In the genomic region with DNA sequence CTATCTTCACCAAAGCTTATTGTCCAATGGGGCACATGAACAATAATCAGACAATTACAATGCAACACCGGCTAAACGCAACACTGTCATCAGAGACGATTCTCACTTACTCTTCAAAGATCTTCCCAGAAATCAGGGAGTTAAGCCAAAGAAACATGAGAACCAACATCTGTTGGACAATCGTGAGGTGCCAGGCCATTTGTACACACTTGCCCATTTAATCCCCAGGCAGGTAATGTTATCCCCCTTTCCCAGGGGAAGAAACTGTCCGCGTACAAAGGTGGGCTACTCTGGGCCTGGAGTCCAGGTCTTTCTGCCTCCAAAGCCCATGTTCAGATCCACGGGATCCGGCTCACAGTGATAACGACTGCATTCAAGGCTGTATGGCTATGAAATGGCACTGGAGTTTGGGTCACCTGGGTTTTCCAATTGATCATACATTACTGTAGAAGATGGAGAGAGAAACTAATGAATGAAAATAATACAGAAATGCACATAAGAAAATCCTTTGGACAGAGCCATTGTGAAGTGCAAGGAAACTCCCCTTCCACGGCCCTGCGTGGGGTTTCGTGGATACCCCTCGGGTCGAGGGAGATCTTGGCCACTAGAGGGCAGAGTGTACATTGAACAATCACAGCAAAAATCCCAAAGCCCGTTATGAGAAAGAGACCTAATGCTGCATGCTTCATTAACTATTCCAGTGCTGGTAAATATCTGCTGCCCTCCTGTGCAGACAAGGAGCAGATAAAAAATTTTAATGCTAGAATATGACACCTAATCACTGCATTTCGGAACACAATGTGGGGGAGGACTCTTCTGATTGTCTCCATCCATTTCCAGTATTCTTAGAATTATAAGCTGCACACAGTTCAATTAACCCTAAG, we compare ENCODE assay signal across 1 cellular context.
A peak's percentile ranks its signal among the peaks of the same experiment; 100 is the strongest.
TF ChIP-seq lines count a peak whose summit lies in the region.

No MANE protein-coding gene starts in this region.

TF ChIP-seq in HepG2, 621 proteins besides CTCF, POLR2A, EP300 and RAD21 (continued from another document and continues in another):
- TF ChIP-seq ZNF609 (CRISPR knock-in tag; IDR thresholded peaks at IDR 0.05; ENCODE audit: borderline replicate concordance) (no peak), ZBTB43 (CRISPR knock-in tag; conservative IDR thresholded peaks at IDR 0.05) (no peak), DR1 (CRISPR knock-in tag; IDR thresholded peaks at IDR 0.05) (no peak), STAG1 (CRISPR knock-in tag; IDR thresholded peaks at IDR 0.05) (peak; percentile 96), ZNF883 (CRISPR knock-in tag; IDR thresholded peaks at IDR 0.05; ENCODE audit: not compliant biosample characterization) (no peak), SUZ12 (IDR thresholded peaks at IDR 0.05; ENCODE audit: low read depth, low read length) (no peak), ZNF788 (CRISPR knock-in tag; IDR thresholded peaks at IDR 0.05; ENCODE audit: borderline replicate concordance) (peak; percentile 40; the same call in 1 of the 2 replicates), FOSL2 (CRISPR knock-in tag; IDR thresholded peaks at IDR 0.05) (peak; percentile 38; the same call in 1 of the 2 replicates), GATA4 (IDR thresholded peaks at IDR 0.05; ENCODE audit: borderline replicate concordance, low read depth) (no peak), SCMH1 (CRISPR knock-in tag; IDR thresholded peaks at IDR 0.05; ENCODE audit: borderline replicate concordance) (no peak), LCORL (IDR thresholded peaks at IDR 0.05) (no peak), LCORL (CRISPR knock-in tag; IDR thresholded peaks at IDR 0.05) (peak; percentile 60; the same call in 1 of the 2 replicates), PLRG1 (conservative IDR thresholded peaks at IDR 0.05) (no peak), ZNF136 (CRISPR knock-in tag; IDR thresholded peaks at IDR 0.05; ENCODE audit: low read depth) (no peak), ZNF674 (CRISPR knock-in tag; IDR thresholded peaks at IDR 0.05; ENCODE audit: low read depth) (no peak), SMAD9 (CRISPR knock-in tag; IDR thresholded peaks at IDR 0.05) (no peak), AHR (CRISPR knock-in tag; IDR thresholded peaks at IDR 0.05) (no peak), ZNF143 (CRISPR knock-in tag; IDR thresholded peaks at IDR 0.05) (no peak), JUNB (CRISPR knock-in tag; IDR thresholded peaks at IDR 0.05; ENCODE audit: borderline replicate concordance) (no peak), ZNF672 (CRISPR knock-in tag; IDR thresholded peaks at IDR 0.05) (no peak), ZNF430 (CRISPR knock-in tag; IDR thresholded peaks at IDR 0.05) (no peak), CENPT (CRISPR knock-in tag; IDR thresholded peaks at IDR 0.05; ENCODE audit: low read depth) (no peak), POLR2AphosphoS5 (IDR thresholded peaks at IDR 0.05; ENCODE audit: low read depth, low read length) (no peak), SIX4 (CRISPR knock-in tag; IDR thresholded peaks at IDR 0.05) (no peak)
- TF ChIP-seq, protein P1, sequence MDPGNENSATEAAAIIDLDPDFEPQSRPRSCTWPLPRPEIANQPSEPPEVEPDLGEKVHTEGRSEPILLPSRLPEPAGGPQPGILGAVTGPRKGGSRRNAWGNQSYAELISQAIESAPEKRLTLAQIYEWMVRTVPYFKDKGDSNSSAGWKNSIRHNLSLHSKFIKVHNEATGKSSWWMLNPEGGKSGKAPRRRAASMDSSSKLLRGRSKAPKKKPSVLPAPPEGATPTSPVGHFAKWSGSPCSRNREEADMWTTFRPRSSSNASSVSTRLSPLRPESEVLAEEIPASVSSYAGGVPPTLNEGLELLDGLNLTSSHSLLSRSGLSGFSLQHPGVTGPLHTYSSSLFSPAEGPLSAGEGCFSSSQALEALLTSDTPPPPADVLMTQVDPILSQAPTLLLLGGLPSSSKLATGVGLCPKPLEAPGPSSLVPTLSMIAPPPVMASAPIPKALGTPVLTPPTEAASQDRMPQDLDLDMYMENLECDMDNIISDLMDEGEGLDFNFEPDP (CRISPR knock-in tag; conservative IDR thresholded peaks at IDR 0.05), result 0 out of 2 replicates have a peak, but pooled peaks have one; percentile 87
- TF ChIP-seq, protein P2, sequence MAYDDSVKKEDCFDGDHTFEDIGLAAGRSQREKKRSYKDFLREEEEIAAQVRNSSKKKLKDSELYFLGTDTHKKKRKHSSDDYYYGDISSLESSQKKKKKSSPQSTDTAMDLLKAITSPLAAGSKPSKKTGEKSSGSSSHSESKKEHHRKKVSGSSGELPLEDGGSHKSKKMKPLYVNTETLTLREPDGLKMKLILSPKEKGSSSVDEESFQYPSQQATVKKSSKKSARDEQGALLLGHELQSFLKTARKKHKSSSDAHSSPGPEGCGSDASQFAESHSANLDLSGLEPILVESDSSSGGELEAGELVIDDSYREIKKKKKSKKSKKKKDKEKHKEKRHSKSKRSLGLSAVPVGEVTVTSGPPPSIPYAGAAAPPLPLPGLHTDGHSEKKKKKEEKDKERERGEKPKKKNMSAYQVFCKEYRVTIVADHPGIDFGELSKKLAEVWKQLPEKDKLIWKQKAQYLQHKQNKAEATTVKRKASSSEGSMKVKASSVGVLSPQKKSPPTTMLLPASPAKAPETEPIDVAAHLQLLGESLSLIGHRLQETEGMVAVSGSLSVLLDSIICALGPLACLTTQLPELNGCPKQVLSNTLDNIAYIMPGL (CRISPR knock-in tag; IDR thresholded peaks at IDR 0.05; ENCODE audit: borderline replicate concordance in 1 of 2, low read depth in 1 of 2), result peak; percentile 52 to 55; a peak in 2 of 4 replicates
- TF ChIP-seq, protein P3, sequence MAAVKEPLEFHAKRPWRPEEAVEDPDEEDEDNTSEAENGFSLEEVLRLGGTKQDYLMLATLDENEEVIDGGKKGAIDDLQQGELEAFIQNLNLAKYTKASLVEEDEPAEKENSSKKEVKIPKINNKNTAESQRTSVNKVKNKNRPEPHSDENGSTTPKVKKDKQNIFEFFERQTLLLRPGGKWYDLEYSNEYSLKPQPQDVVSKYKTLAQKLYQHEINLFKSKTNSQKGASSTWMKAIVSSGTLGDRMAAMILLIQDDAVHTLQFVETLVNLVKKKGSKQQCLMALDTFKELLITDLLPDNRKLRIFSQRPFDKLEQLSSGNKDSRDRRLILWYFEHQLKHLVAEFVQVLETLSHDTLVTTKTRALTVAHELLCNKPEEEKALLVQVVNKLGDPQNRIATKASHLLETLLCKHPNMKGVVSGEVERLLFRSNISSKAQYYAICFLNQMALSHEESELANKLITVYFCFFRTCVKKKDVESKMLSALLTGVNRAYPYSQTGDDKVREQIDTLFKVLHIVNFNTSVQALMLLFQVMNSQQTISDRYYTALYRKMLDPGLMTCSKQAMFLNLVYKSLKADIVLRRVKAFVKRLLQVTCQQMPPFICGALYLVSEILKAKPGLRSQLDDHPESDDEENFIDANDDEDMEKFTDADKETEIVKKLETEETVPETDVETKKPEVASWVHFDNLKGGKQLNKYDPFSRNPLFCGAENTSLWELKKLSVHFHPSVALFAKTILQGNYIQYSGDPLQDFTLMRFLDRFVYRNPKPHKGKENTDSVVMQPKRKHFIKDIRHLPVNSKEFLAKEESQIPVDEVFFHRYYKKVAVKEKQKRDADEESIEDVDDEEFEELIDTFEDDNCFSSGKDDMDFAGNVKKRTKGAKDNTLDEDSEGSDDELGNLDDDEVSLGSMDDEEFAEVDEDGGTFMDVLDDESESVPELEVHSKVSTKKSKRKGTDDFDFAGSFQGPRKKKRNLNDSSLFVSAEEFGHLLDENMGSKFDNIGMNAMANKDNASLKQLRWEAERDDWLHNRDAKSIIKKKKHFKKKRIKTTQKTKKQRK (IDR thresholded peaks at IDR 0.05; ENCODE audit: low read length), result no peak
- TF ChIP-seq, protein P4, sequence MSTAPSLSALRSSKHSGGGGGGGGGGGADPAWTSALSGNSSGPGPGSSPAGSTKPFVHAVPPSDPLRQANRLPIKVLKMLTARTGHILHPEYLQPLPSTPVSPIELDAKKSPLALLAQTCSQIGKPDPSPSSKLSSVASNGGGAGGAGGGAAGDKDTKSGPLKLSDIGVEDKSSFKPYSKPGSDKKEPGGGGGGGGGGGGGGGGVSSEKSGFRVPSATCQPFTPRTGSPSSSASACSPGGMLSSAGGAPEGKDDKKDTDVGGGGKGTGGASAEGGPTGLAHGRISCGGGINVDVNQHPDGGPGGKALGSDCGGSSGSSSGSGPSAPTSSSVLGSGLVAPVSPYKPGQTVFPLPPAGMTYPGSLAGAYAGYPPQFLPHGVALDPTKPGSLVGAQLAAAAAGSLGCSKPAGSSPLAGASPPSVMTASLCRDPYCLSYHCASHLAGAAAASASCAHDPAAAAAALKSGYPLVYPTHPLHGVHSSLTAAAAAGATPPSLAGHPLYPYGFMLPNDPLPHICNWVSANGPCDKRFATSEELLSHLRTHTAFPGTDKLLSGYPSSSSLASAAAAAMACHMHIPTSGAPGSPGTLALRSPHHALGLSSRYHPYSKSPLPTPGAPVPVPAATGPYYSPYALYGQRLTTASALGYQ (CRISPR knock-in tag; IDR thresholded peaks at IDR 0.05), result no peak
- TF ChIP-seq, protein P5, sequence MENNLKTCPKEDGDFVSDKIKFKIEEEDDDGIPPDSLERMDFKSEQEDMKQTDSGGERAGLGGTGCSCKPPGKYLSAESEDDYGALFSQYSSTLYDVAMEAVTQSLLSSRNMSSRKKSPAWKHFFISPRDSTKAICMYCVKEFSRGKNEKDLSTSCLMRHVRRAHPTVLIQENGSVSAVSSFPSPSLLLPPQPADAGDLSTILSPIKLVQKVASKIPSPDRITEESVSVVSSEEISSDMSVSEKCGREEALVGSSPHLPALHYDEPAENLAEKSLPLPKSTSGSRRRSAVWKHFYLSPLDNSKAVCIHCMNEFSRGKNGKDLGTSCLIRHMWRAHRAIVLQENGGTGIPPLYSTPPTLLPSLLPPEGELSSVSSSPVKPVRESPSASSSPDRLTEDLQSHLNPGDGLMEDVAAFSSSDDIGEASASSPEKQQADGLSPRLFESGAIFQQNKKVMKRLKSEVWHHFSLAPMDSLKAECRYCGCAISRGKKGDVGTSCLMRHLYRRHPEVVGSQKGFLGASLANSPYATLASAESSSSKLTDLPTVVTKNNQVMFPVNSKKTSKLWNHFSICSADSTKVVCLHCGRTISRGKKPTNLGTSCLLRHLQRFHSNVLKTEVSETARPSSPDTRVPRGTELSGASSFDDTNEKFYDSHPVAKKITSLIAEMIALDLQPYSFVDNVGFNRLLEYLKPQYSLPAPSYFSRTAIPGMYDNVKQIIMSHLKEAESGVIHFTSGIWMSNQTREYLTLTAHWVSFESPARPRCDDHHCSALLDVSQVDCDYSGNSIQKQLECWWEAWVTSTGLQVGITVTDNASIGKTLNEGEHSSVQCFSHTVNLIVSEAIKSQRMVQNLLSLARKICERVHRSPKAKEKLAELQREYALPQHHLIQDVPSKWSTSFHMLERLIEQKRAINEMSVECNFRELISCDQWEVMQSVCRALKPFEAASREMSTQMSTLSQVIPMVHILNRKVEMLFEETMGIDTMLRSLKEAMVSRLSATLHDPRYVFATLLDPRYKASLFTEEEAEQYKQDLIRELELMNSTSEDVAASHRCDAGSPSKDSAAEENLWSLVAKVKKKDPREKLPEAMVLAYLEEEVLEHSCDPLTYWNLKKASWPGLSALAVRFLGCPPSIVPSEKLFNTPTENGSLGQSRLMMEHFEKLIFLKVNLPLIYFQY (CRISPR knock-in tag; IDR thresholded peaks at IDR 0.05; ENCODE audit: borderline replicate concordance), result no peak
- TF ChIP-seq, protein P6, sequence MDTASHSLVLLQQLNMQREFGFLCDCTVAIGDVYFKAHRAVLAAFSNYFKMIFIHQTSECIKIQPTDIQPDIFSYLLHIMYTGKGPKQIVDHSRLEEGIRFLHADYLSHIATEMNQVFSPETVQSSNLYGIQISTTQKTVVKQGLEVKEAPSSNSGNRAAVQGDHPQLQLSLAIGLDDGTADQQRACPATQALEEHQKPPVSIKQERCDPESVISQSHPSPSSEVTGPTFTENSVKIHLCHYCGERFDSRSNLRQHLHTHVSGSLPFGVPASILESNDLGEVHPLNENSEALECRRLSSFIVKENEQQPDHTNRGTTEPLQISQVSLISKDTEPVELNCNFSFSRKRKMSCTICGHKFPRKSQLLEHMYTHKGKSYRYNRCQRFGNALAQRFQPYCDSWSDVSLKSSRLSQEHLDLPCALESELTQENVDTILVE (CRISPR knock-in tag; IDR thresholded peaks at IDR 0.05), result peak; percentile 50; the same call in 1 of the 2 replicates
